Comparison of ENCODE assay signal across 9 cellular contexts in the genomic region with DNA sequence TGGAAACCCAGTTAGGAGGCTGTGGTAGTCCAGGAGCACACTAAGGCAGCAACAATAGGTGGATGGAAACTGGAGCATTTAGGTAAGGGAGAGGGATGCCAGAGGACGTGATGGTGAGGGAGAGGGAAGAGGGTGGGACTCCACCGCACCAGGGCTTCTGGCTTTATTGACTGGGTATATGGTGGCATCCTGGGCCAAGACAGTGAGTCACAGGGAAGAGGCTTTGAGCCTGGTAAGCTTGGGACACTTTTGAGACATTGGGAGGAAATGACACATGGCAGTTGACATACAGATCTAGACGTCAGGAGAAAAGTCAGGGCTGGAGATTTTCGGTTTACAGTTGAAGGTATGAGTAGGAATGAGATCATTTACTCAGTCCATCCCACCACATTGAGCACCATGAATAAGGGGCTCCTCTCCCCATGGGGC. TPM values are rescaled to one million over a fixed set of nuclear protein-coding genes. Genes with fewer than 3 reads are reported as not detected.
DNase-seq lines count a peak whose midpoint lies in the region; ATAC-seq, FAIRE-seq and TF ChIP-seq lines count a peak whose summit lies in the region.
"Had no signal": no experiment of that assay in that cellular context is flagged by ENCODE, and none has a peak within 500 bp of the region (broad histone marks: within the 10 kb centered on the region; RNA-seq: fewer than 3 reads in every experiment).

No MANE protein-coding gene starts in this region.

- in situ Hi-C loops in Caki2 (cut with HindIII; ENCODE audit: low pct_unique_long_range_greater_than_20kb, low sequenced_read_pairs) (no loop called here), GM12878 (cut with MboI) (no loop called here)

- no peak overlapping the region for H3K9ac ChIP-seq in GM12878 (ENCODE audit: control insufficient read depth, insufficient read depth, low read length)

- CTCF ChIA-PET in GM12878 (lab: Yijun Ruan, JAX), result interaction anchor here (2.5 to 3.8 kb wide), 2 partner anchors 15 to 18 kb away, joined by 12 to 52 read pairs; no protein-coding TSS in a partner anchor

- no peak for TF ChIP-seq RAD21 in GM12878 (IDR thresholded peaks at IDR 0.05; ENCODE audit: insufficient read depth, low read depth, low read length)

- RAD21 ChIA-PET in GM12878 (lab: Charles Lee; ENCODE audit: unreplicated experiment), result interaction anchor here (1.1 to 7.3 kb wide), 3 partner anchors 11 to 19 kb away, joined by 3 to 76 read pairs (median 25); a partner anchor contains a TSS

- no TSS peak for BruUV-seq in GM12878 (replicated peaks; lab: Mats Ljungman, UMichigan)

- no peak for FAIRE-seq in GM12878 (lab: Jason Lieb, UNC)

- TF ChIP-seq EP300 in GM12878 (IDR thresholded peaks at IDR 0.05; ENCODE audit: borderline replicate concordance in 1 of 2, control insufficient read depth in 1 of 2, low read depth in 2 of 2, low read length in 2 of 2), result no peak

- no peak overlapping the region for H3K27ac ChIP-seq in GM12878 (ENCODE audit: control insufficient read depth, insufficient read depth)

- no peaks in the 10 kb centered on the region for H3K9me3 ChIP-seq in GM12878 (replicated peaks; ENCODE audit: control insufficient read depth, insufficient read depth, low read length)

- POLR2A ChIA-PET in GM12878 (lab: Charles Lee), result interaction anchor here (0.6 to 8.0 kb wide), 2 partner anchors 14 to 77 kb away, joined by 3 to 64 read pairs; a partner anchor contains a TSS

- H3K4me3 ChIP-seq in GM12878, result no peak overlapping the region

- no peak for ATAC-seq in GM12878
- ATAC-seq in HG03135 (IDR thresholded peaks at IDR 0.05; ENCODE audit: unreplicated experiment), result no peak
- ATAC-seq in GM21360 (IDR thresholded peaks at IDR 0.05; ENCODE audit: unreplicated experiment), result no peak
- ATAC-seq in GM21723 (IDR thresholded peaks at IDR 0.05; ENCODE audit: unreplicated experiment), result no peak

- SMC1A ChIA-PET in GM12878 (lab: Charles Lee; ENCODE audit: uncharacterized antibody, unreplicated experiment), result interaction anchor here (4.5 to 9.8 kb wide), 3 partner anchors 13 to 19 kb away, joined by 30 to 138 read pairs (median 57); a partner anchor contains a TSS

- peaks cover 42% of the 10 kb centered on the region for H3K4me1 ChIP-seq in GM12878 (ENCODE audit: control insufficient read depth, insufficient read depth, low read length)

- H3K27me3 ChIP-seq in GM12878 (replicated peaks in 1 of 2; ENCODE audit: control insufficient read depth in 2 of 2, insufficient read depth in 2 of 2, low read length in 1 of 2), result no peaks in the 10 kb centered on the region

- no peak overlapping the region for H2AFZ ChIP-seq in GM12878 (ENCODE audit: control insufficient read depth, low read depth, low read length)

- intact Hi-C loops in GM12878 (cut with micrococcal nuclease; ENCODE audit: unreplicated experiment), result no loop called here

- TF ChIP-seq CTCF in GM12878 (IDR thresholded peaks at IDR 0.05 in 2 of 3, conservative IDR thresholded peaks at IDR 0.05 in 1 of 3; ENCODE audit: control insufficient read depth in 2 of 3, extremely low read depth in 1 of 3, insufficient read depth in 1 of 3, low read depth in 3 of 3, low read length in 3 of 3), result no peak

- H3K4me2 ChIP-seq in GM12878 (ENCODE audit: control insufficient read depth, insufficient read depth), result no peak overlapping the region

- no peaks in the 10 kb centered on the region for H3K79me2 ChIP-seq in GM12878 (ENCODE audit: control insufficient read depth, insufficient read depth, low read length)

- no peak for TF ChIP-seq POLR2A in GM12878 (IDR thresholded peaks at IDR 0.05; ENCODE audit: low read depth, low read length)

- 65% methylated on average over 4 of the region's 4 CpGs for WGBS in GM12878 (ENCODE audit: insufficient coverage, insufficient replicate concordance, low lambda C conversion rate, missing lambda C conversion rate)

- no peaks in the 10 kb centered on the region for H3K36me3 ChIP-seq in GM12878 (ENCODE audit: control insufficient read depth in 2 of 2, insufficient read depth in 2 of 2, low read length in 1 of 2)

- DNase-seq in Caki2 (ENCODE audit: low read depth) (peak; percentile 72), NOMO-1 treated with dmso at 0.1 percent for 144 hours (lab: John Stamatoyannopoulos, UW; ENCODE audit: unreplicated experiment) (peak; percentile 4), GM12878 (ENCODE audit: low read depth, low spot score) (no peak), renal cortical epithelial cell (ENCODE audit: low read depth) (peak; percentile 77), anterior cingulate cortex (lab: John Stamatoyannopoulos, UW) (no peak)
- DNase-seq: NCI-H524 treated with DMSO at 0.1 percent for 48 hours had no signal

- no peaks in the 10 kb centered on the region for H4K20me1 ChIP-seq in GM12878 (ENCODE audit: control insufficient read depth, insufficient read depth)

TF ChIP-seq in GM12878, 131 proteins besides CTCF, POLR2A, EP300 and RAD21:
- TF ChIP-seq TBL1XR1 (IDR thresholded peaks at IDR 0.05; ENCODE audit: low read depth, low read length) (no peak), CREB1 (IDR thresholded peaks at IDR 0.05; ENCODE audit: low read depth) (peak; percentile 23; the same call in 1 of the 2 replicates), IKZF1 (conservative IDR thresholded peaks at IDR 0.05) (no peak)
TF ChIP-seq in GM12878: peak in this region for 1.

RNA-seq across cellular contexts. Expression of a gene that starts 14.9 kb away (rescaled TPM):
- total RNA-seq in Caki2 (2014; rRNA removed; shearing (Covaris generic); ENCODE audit: low replicate concordance), result 46.2 and 47.0 TPM in 2 replicates
- 2.2 and 2.5 TPM in 2 replicates for total RNA-seq in GM12878 (2013; cell fraction: nucleolus; rRNA removed)
- 8.2 and 8.4 TPM in 2 replicates for total RNA-seq in GM12878 (2014; rRNA removed)
- total RNA-seq in GM12878 (2014; rRNA removed; fragmentation: Illumina TruSeq; extraction: Trizol), result 6.6 and 6.9 TPM in 2 replicates
- 8.2 and 9.7 TPM in 2 replicates for total RNA-seq in GM12878 (2021)
- polyA plus RNA-seq in GM12878 (2011; ENCODE audit: low read depth), result 4.2 TPM
- 6.9 and 9.9 TPM in 2 replicates for polyA plus RNA-seq in GM12878 (2011; rRNA removed)
- 4.6 and 9.2 TPM in 2 replicates for polyA plus RNA-seq in GM12878 (2011; cell fraction: cytosol; rRNA removed)
- 7.9 and 9.2 TPM in 2 replicates for polyA plus RNA-seq in GM12878 (2011; cell fraction: nucleus; rRNA removed)
- polyA plus RNA-seq in GM12878 (2012), result 5.3 and 7.9 TPM in 2 replicates
- 5.6 and 7.5 TPM in 2 replicates for polyA plus RNA-seq in GM12878 (2014; fragmentation: Illumina TruSeq; extraction: Trizol)
- 1 to 10 TPM; 1.9 to 3.9 TPM for polyA plus RNA-seq in GM12878 (2014; fragmentation: Nextera tagmentation; extraction: Ambion mirVana)
- polyA plus RNA-seq in GM12878 (2014; rRNA removed), result 7.7 and 8.4 TPM in 2 replicates
- polyA plus RNA-seq in GM12878 (2016; fragmentation: Nextera tagmentation; extraction: Ambion mirVana), result 1 to 10 TPM; 8.4 to 9.3 TPM
- 6.8 and 9.9 TPM in 2 replicates for polyA minus RNA-seq in GM12878 (2011; rRNA and poly(A)+ RNA removed)
- 8.7 and 10.4 TPM in 2 replicates for polyA minus RNA-seq in GM12878 (2011; cell fraction: cytosol; rRNA and poly(A)+ RNA removed)
- polyA minus RNA-seq in GM12878 (2011; cell fraction: nucleus; rRNA and poly(A)+ RNA removed), result 14.4 and 19.7 TPM in 2 replicates
- 39.3 and 164 TPM in 2 replicates for total RNA-seq in renal cortical epithelial cell

Comparison
In these comparisons a context has a peak if more than half of its experiments do, and no peak if none do; other contexts are left out.
1. DNase-seq: peak in Caki2 (single experiment), NOMO-1 treated with dmso at 0.1 percent for 144 hours (single experiment) and renal cortical epithelial cell (single experiment); none in GM12878 (single experiment) and anterior cingulate cortex (0 of 58).